In the genomic region with DNA sequence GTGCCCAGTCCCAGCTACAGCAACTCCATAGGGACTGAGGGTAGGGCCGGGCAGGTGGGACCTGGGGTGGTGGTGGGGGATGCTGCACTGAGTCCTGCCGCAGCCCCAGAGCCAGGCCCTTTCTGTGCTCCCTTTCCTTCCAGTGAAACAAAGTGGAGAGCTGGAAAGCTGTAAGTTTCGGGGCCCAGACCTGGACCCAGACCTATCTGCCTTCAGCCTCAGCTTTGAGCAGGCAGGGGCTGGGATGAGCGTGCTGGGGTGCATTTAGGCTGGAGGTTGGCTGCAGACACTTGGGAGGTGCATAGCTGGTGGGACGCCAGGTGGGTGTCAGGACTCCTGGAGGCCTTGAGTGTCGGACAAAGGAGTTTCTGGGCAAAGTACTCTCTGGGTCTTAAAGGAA, we compare ENCODE assay signal across 22 cellular contexts.
"Had no signal": no experiment of that assay in that cellular context is flagged by ENCODE, and none has a peak within 500 bp of the region (broad histone marks: within the 10 kb centered on the region; RNA-seq: fewer than 3 reads in every experiment).

No MANE protein-coding gene starts in this region.

- H3K4me3 Mint-ChIP-seq: IgD-negative memory B cell had no signal

- H3K27ac ChIP-seq: KMS-11 had no signal

- H3K27ac Mint-ChIP-seq: IgD-negative memory B cell had no signal

- DNase-seq: MV-4-11, NCI-H1048, NCI-H1105 treated with DMSO at 0.1 percent for 48 hours, NCI-H1417 treated with DMSO at 0.1 percent for 48 hours, NCI-H146, NCI-H1694 treated with DMSO at 0.1 percent for 48 hours, NCI-H1930, NCI-H2081, NCI-H2171, NCI-H226, NCI-H510A, NCI-H524 treated with DMSO at 0.1 percent for 48 hours, NCI-H69, NCI-H774, RPMI8226, SHP77, SK-N-SH, SW 1271 had no signal

- H3K9me3 ChIP-seq: SK-N-SH had no signal

- H3K9ac ChIP-seq: KMS-11, SK-N-SH had no signal

- H3K4me2 ChIP-seq: KMS-11, SK-N-SH had no signal

- H3K4me1 Mint-ChIP-seq: IgD-negative memory B cell had no signal

- H3K4me3 ChIP-seq: K562 had no signal

- ATAC-seq: HepG2, K562 had no signal
